ENCODE assay signal across 1 cellular context in genomic region chr15:25848325-25848724, GRCh38.
TF ChIP-seq lines count a peak whose summit lies in the region.

No MANE protein-coding gene starts in this region.

TF ChIP-seq in HepG2, 621 proteins besides CTCF, POLR2A, EP300 and RAD21:
- TF ChIP-seq ZNF576 (CRISPR knock-in tag; IDR thresholded peaks at IDR 0.05) (no peak), ZNF543 (CRISPR knock-in tag; IDR thresholded peaks at IDR 0.05) (peak; percentile 70; the same call in 1 of the 2 replicates)
